In genomic region chr7:24966802-24967201, GRCh38 we compare ENCODE assay signal across 15 cellular contexts. TPM values are rescaled to one million over a fixed set of nuclear protein-coding genes. Genes with fewer than 3 reads are reported as not detected.
DNase-seq lines count a peak whose midpoint lies in the region; ATAC-seq and TF ChIP-seq lines count a peak whose summit lies in the region.
"Had no signal": no experiment of that assay in that cellular context is flagged by ENCODE, and none has a peak within 500 bp of the region (broad histone marks: within the 10 kb centered on the region; RNA-seq: fewer than 3 reads in every experiment).

No MANE protein-coding gene starts in this region.

- POLR2A ChIA-PET in activated CD4-positive, alpha-beta T cell treated with anti-CD3 and anti-CD28 coated beads for 36 hours (lab: Charles Lee): interaction anchor here (1.2 kb wide), 1 partner anchor 159 kb away, joined by 3 read pairs; no protein-coding TSS in a partner anchor

- no peak for TF ChIP-seq POLR2A in testis (IDR thresholded peaks at IDR 0.05)

- no peaks in the 10 kb centered on the region for H3K36me3 ChIP-seq in OCI-LY3 (replicated peaks; ENCODE audit: low read depth, low read length)
- H3K36me3 ChIP-seq in testis (ENCODE audit: low read depth, missing control alignments): no peaks in the 10 kb centered on the region
- H3K36me3 ChIP-seq: pancreas had no signal

- intact Hi-C loops in activated CD4-positive, alpha-beta T cell treated with anti-CD3 and anti-CD28 coated beads for 36 hours (cut with DNase I, micrococcal nuclease): loop anchor here (1.0 to 2.0 kb wide), 4 partner anchors 8 to 60 kb away; no protein-coding TSS in a partner anchor
- intact Hi-C loops in dendritic cell treated with granulocyte-macrophage colony-stimulating factor and Interleukin-4, amounts not matched to agents 40 ng/mL and 50 ng/mL, for 4 days (cut with micrococcal nuclease): no loop called here
- intact Hi-C loops in testis (cut with DNase I; ENCODE audit: low total_unique reads): no loop called here

- peaks cover 82% of the 10 kb centered on the region for H3K4me1 Mint-ChIP-seq in activated CD4-positive, alpha-beta T cell treated with anti-CD3 and anti-CD28 coated beads for 36 hours
- H3K4me1 Mint-ChIP-seq in dendritic cell treated with granulocyte-macrophage colony-stimulating factor and Interleukin-4, amounts not matched to agents 40 ng/mL and 50 ng/mL, for 4 days (ENCODE audit: low read depth): peaks cover 77% of the 10 kb centered on the region

- peak overlapping the region; percentile 72 for H3K27ac Mint-ChIP-seq in activated CD4-positive, alpha-beta T cell treated with anti-CD3 and anti-CD28 coated beads for 36 hours
- H3K27ac Mint-ChIP-seq in dendritic cell treated with granulocyte-macrophage colony-stimulating factor and Interleukin-4, amounts not matched to agents 40 ng/mL and 50 ng/mL, for 4 days: peak overlapping the region; percentile 86

- in situ Hi-C loops in GM13977 (cut with MboI; ENCODE audit: low pct_unique_long_range_greater_than_20kb, low sequenced_read_pairs, unreplicated experiment): loop anchor here (10.0 kb wide), 1 partner anchor 62 kb away; no protein-coding TSS in a partner anchor

- H3K4me3 ChIP-seq in OCI-LY3 (ENCODE audit: low read length) (no peak overlapping the region), skin epidermis (no peak overlapping the region), testis (no peak overlapping the region)
- H3K4me3 ChIP-seq: pancreas had no signal

- no peaks in the 10 kb centered on the region for H3K27me3 Mint-ChIP-seq in activated CD4-positive, alpha-beta T cell treated with anti-CD3 and anti-CD28 coated beads for 36 hours
- no peaks in the 10 kb centered on the region for H3K27me3 Mint-ChIP-seq in dendritic cell treated with granulocyte-macrophage colony-stimulating factor and Interleukin-4, amounts not matched to agents 40 ng/mL and 50 ng/mL, for 4 days
- H3K27me3 Mint-ChIP-seq: activated CD4-positive, alpha-beta T cell treated with anti-CD3 and anti-CD28 coated beads, Interleukin-2, amount 10 ng/mL, durations not matched to agents 7 days and 5 days had no signal

- H3K4me1 ChIP-seq in OCI-LY3 (ENCODE audit: low read length) (peaks cover 62% of the 10 kb centered on the region), testis (no peaks in the 10 kb centered on the region)

- no peak overlapping the region for H3K9ac ChIP-seq in OCI-LY3 (ENCODE audit: low read length)

- WGBS in testis, 2 donors: 96 to 100% methylated on average over 1 of the region's 1 CpG

- H3K27ac ChIP-seq in OCI-LY3 (ENCODE audit: low read length): peak overlapping the region; percentile 74
- H3K27ac ChIP-seq in skin epidermis: peak overlapping the region in 11 of 21 experiments; percentile 4 to 75 (median 51)
- no peak overlapping the region for H3K27ac ChIP-seq in testis

- DNase-seq in activated CD4-positive, alpha-beta T cell treated with anti-CD3 and anti-CD28 coated beads for 36 hours: no peak
- DNase-seq in activated CD4-positive, alpha-beta T cell treated with anti-CD3 and anti-CD28 coated beads, Interleukin-2, amount 50 U/mL, for 48 hours: no peak
- no peak for DNase-seq in GM13977 (ENCODE audit: low spot score)
- no peak for DNase-seq in testis
- DNase-seq: activated CD4-positive, alpha-beta T cell treated with anti-CD3 and anti-CD28 coated beads, Interleukin-2, amount 10 ng/mL, durations not matched to agents 7 days and 5 days; activated naive CD4-positive, alpha-beta T cell treated with Interleukin-2 at 50 U/mL for 16 hours; caudate nucleus; erythroblast; mesendoderm; NCI-H2081 treated with DMSO at 0.1 percent for 48 hours had no signal

- no peak overlapping the region for H3K4me3 Mint-ChIP-seq in activated CD4-positive, alpha-beta T cell treated with anti-CD3 and anti-CD28 coated beads for 36 hours
- no peak overlapping the region for H3K4me3 Mint-ChIP-seq in dendritic cell treated with granulocyte-macrophage colony-stimulating factor and Interleukin-4, amounts not matched to agents 40 ng/mL and 50 ng/mL, for 4 days
- H3K4me3 Mint-ChIP-seq: activated CD4-positive, alpha-beta T cell treated with anti-CD3 and anti-CD28 coated beads, Interleukin-2, amount 10 ng/mL, durations not matched to agents 7 days and 5 days had no signal

- H4K20me1 ChIP-seq in OCI-LY3 (ENCODE audit: insufficient read depth, low read length): 0 out of 2 replicates have a peak, but pooled peaks cover 5% of the 10 kb centered on the region

- no peaks in the 10 kb centered on the region for H3K9me3 ChIP-seq in OCI-LY3 (ENCODE audit: insufficient read depth, low read length)
- H3K9me3 ChIP-seq in testis: no peaks in the 10 kb centered on the region
- H3K9me3 ChIP-seq: pancreas had no signal

- CTCF ChIA-PET in activated CD4-positive, alpha-beta T cell treated with anti-CD3 and anti-CD28 coated beads for 36 hours (lab: Charles Lee): interaction anchor here (0.6 to 1.8 kb wide), 5 partner anchors 12 to 154 kb away, joined by 3 to 6 read pairs (median 3); no protein-coding TSS in a partner anchor

- no peak for ATAC-seq in activated CD4-positive, alpha-beta T cell treated with anti-CD3 and anti-CD28 coated beads for 36 hours
- ATAC-seq in HG02840 (IDR thresholded peaks at IDR 0.05; ENCODE audit: low FRiP score, unreplicated experiment): no peak

- H3K27me3 ChIP-seq in OCI-LY3 (ENCODE audit: low read depth, low read length) (no peaks in the 10 kb centered on the region), testis (no peaks in the 10 kb centered on the region)
- H3K27me3 ChIP-seq: pancreas had no signal

- H3K36me3 Mint-ChIP-seq in activated CD4-positive, alpha-beta T cell treated with anti-CD3 and anti-CD28 coated beads for 36 hours (ENCODE audit: low read depth): peaks cover 4% of the 10 kb centered on the region
- H3K36me3 Mint-ChIP-seq in dendritic cell treated with granulocyte-macrophage colony-stimulating factor and Interleukin-4, amounts not matched to agents 40 ng/mL and 50 ng/mL, for 4 days (ENCODE audit: low read depth): peaks cover 16% of the 10 kb centered on the region

- no peaks in the 10 kb centered on the region for H3K9me3 Mint-ChIP-seq in activated CD4-positive, alpha-beta T cell treated with anti-CD3 and anti-CD28 coated beads for 36 hours (ENCODE audit: low read depth)
- H3K9me3 Mint-ChIP-seq in dendritic cell treated with granulocyte-macrophage colony-stimulating factor and Interleukin-4, amounts not matched to agents 40 ng/mL and 50 ng/mL, for 4 days: peaks cover under 1% of the 10 kb centered on the region
- H3K9me3 Mint-ChIP-seq: activated CD4-positive, alpha-beta T cell treated with anti-CD3 and anti-CD28 coated beads, Interleukin-2, amount 10 ng/mL, durations not matched to agents 7 days and 5 days had no signal

- H3K4me2 ChIP-seq in OCI-LY3 (ENCODE audit: low read length): no peak overlapping the region; the same call in 1 of the 2 replicates

- peaks cover 16% of the 10 kb centered on the region; the same call in 1 of the 2 replicates for H3K79me2 ChIP-seq in OCI-LY3 (ENCODE audit: low read length)

- H2AFZ ChIP-seq in OCI-LY3 (ENCODE audit: low read depth, low read length): no peak overlapping the region

- no peak for TF ChIP-seq CTCF in OCI-LY3 (IDR thresholded peaks at IDR 0.05; ENCODE audit: low read depth, low read length)
- TF ChIP-seq CTCF in GM13977 (IDR thresholded peaks at IDR 0.05; ENCODE audit: extremely low read depth, insufficient read depth, missing control alignments): no peak
- TF ChIP-seq CTCF in testis (IDR thresholded peaks at IDR 0.05): no peak

RNA-seq across cellular contexts. Expression of gene OSBPL3, which starts 13.2 kb away (rescaled TPM):
- 10 to 100 TPM; 34.7 to 38.2 TPM for total RNA-seq in activated CD4-positive, alpha-beta T cell treated with anti-CD3 and anti-CD28 coated beads for 36 hours
- 1 to 10 TPM; 6.9 to 9.4 TPM for total RNA-seq in testis
- 5.6 TPM for polyA plus RNA-seq in testis (ENCODE audit: insufficient read depth, low read depth, low replicate concordance)

Comparison
In these comparisons a context has a peak if more than half of its experiments do, and no peak if none do; other contexts are left out.
1. H3K27ac ChIP-seq: peak in OCI-LY3 (single experiment) and skin epidermis (11 of 21); none in testis (0 of 2).
2. intact Hi-C loops: an anchor here in activated CD4-positive, alpha-beta T cell treated with anti-CD3 and anti-CD28 coated beads for 36 hours (1.0 to 2.0 kb wide); none called in dendritic cell treated with granulocyte-macrophage colony-stimulating factor and Interleukin-4, amounts not matched to agents 40 ng/mL and 50 ng/mL, for 4 days and testis.